ENCODE assay signal across 13 cellular contexts in genomic region chr12:13195244-13195643, GRCh38. TPM values are rescaled to one million over a fixed set of nuclear protein-coding genes. Genes with fewer than 3 reads are reported as not detected.
DNase-seq lines count a peak whose midpoint lies in the region; FAIRE-seq and TF ChIP-seq lines count a peak whose summit lies in the region.
"Had no signal": no experiment of that assay in that cellular context is flagged by ENCODE, and none has a peak within 500 bp of the region (broad histone marks: within the 10 kb centered on the region; RNA-seq: fewer than 3 reads in every experiment).

No MANE protein-coding gene starts in this region.

- H3K9me3 ChIP-seq in GM23248 (ENCODE audit: low read depth), result no peaks in the 10 kb centered on the region
- no peaks in the 10 kb centered on the region for H3K9me3 ChIP-seq in SJSA1 (replicated peaks)
- H3K9me3 ChIP-seq in fibroblast of lung (ENCODE audit: control insufficient read depth, insufficient read depth, low read depth, low read length), result no peaks in the 10 kb centered on the region

- H4K20me1 ChIP-seq in GM23248 (ENCODE audit: insufficient read depth), result no peaks in the 10 kb centered on the region
- no peaks in the 10 kb centered on the region for H4K20me1 ChIP-seq in fibroblast of lung (ENCODE audit: control insufficient read depth, extremely low read depth, insufficient read depth, low read length)

- no peaks in the 10 kb centered on the region for H3K27me3 ChIP-seq in GM23248 (replicated peaks; ENCODE audit: insufficient read depth)
- no peaks in the 10 kb centered on the region for H3K27me3 ChIP-seq in SJSA1 (replicated peaks)
- no peaks in the 10 kb centered on the region for H3K27me3 ChIP-seq in fibroblast of lung (ENCODE audit: control insufficient read depth, insufficient read depth, low read length)

- 8 to 9% methylated on average over 4 of the region's 4 CpGs for WGBS in GM23248 (ENCODE audit: low coverage in 1 of 2, low lambda C conversion rate in 2 of 2, missing lambda C conversion rate in 2 of 2), 2 experiments

- H3K27ac ChIP-seq in GM23248 (peak overlapping the region; percentile 100), SJSA1 (peak overlapping the region; percentile 84), fibroblast of lung (ENCODE audit: insufficient read depth, low read length) (peak overlapping the region; percentile 88), skin epidermis (peak overlapping the region in 16 of 21 experiments; percentile 43 to 98 (median 86))

- H3K4me3 ChIP-seq in GM23248 (peak overlapping the region; percentile 57), SJSA1 (no peak overlapping the region), fibroblast of lung (replicated peaks in 1 of 4; ENCODE audit: control extremely low read depth in 1 of 4, insufficient read depth in 1 of 4, low read depth in 3 of 4, low read length in 4 of 4) (no peak overlapping the region), skin epidermis (no peak overlapping the region)

- H3K36me3 ChIP-seq in GM23248 (ENCODE audit: low read depth), result peaks cover 6% of the 10 kb centered on the region; the same call in 1 of the 2 replicates
- H3K36me3 ChIP-seq in SJSA1, result peaks cover 11% of the 10 kb centered on the region
- H3K36me3 ChIP-seq in fibroblast of lung (ENCODE audit: control insufficient read depth, insufficient read depth, low read length), result peaks cover 2% of the 10 kb centered on the region

- no peak for TF ChIP-seq POLR2A in GM12891 (IDR thresholded peaks at IDR 0.05; ENCODE audit: low read depth, low read length)

- H3K4me1 ChIP-seq in GM23248 (ENCODE audit: insufficient read depth) (peaks cover 39% of the 10 kb centered on the region), SJSA1 (replicated peaks) (peaks cover 54% of the 10 kb centered on the region), fibroblast of lung (ENCODE audit: control insufficient read depth, extremely low read depth, insufficient read depth, low read length) (peaks cover 30% of the 10 kb centered on the region)

- POLR2A ChIA-PET in HEK293T (lab: Yijun Ruan, JAX), result interaction anchor here (0.7 to 1.4 kb wide), 2 partner anchors 93 to 151 kb away, joined by 3 read pairs; partner anchors contain the start of gene FAM234B

- peaks cover 61% of the 10 kb centered on the region for H3F3A ChIP-seq in GM23248 (ENCODE audit: insufficient read depth)

- H3K9ac ChIP-seq in GM23248 (peak overlapping the region; percentile 99), fibroblast of lung (ENCODE audit: insufficient read depth, low read length) (peak overlapping the region; percentile 63)

- DNase-seq in GM23248 (peak; percentile 82), SJSA1 (ENCODE audit: low read depth in 1 of 2, low spot score in 2 of 2) (no peak), fibroblast of lung (ENCODE audit: low read depth in 2 of 2) (peak in 1 of 2 donors; percentile 43), Ammon's horn (ENCODE audit: low spot score) (no peak), GM12891 (ENCODE audit: insufficient read length, low spot score) (no peak), HEK293T (ENCODE audit: extremely low spot score) (no peak)
- DNase-seq: activated naive CD8-positive, alpha-beta T cell treated with anti-CD3 and anti-CD28 coated beads for 36 hours; DMS53; endodermal cell; occipital lobe; RPMI8226 had no signal

- CTCF ChIA-PET in HEK293T (lab: Yijun Ruan, JAX), result interaction anchor here (0.6 to 1.1 kb wide), 2 partner anchors 13 to 468 kb away, joined by 3 to 8 read pairs; no protein-coding TSS in a partner anchor

- TF ChIP-seq CTCF in fibroblast of lung (conservative IDR thresholded peaks at IDR 0.05 in 1 of 2, IDR thresholded peaks at IDR 0.05 in 1 of 2; ENCODE audit: low read depth in 1 of 2, low read length in 2 of 2), result no peak

- peaks cover 37% of the 10 kb centered on the region for H3K79me2 ChIP-seq in GM23248 (ENCODE audit: insufficient read depth)
- peaks cover 36% of the 10 kb centered on the region for H3K79me2 ChIP-seq in fibroblast of lung (ENCODE audit: control insufficient read depth, insufficient read depth, low read length)

- H3K9me2 ChIP-seq in GM23248 (ENCODE audit: insufficient read depth), result no peaks in the 10 kb centered on the region

- in situ Hi-C loops in GM23248 (cut with MboI), result no loop called here

- H3K4me2 ChIP-seq in GM23248 (ENCODE audit: unreplicated experiment) (peak overlapping the region; percentile 84), fibroblast of lung (ENCODE audit: extremely low read depth, insufficient read depth, low read length) (peak overlapping the region; percentile 58)

- H2AFZ ChIP-seq in GM23248 (no peak overlapping the region), fibroblast of lung (ENCODE audit: low read length) (no peak overlapping the region)

- FAIRE-seq in GM12891 (lab: Jason Lieb, UNC), result no peak
- FAIRE-seq: islet of Langerhans had no signal

TF ChIP-seq in GM12891, 5 proteins besides CTCF, POLR2A, EP300 and RAD21:
- TF ChIP-seq SPI1 (IDR thresholded peaks at IDR 0.05; ENCODE audit: low read depth, low read length) (no peak), TAF1 (IDR thresholded peaks at IDR 0.05; ENCODE audit: low read depth, low read length) (no peak), POLR2AphosphoS5 (IDR thresholded peaks at IDR 0.05; ENCODE audit: low read depth, low read length) (no peak), PAX5 (IDR thresholded peaks at IDR 0.05; ENCODE audit: insufficient read depth, low read length, severe bottlenecking) (no peak), POU2F2 (IDR thresholded peaks at IDR 0.05; ENCODE audit: low read depth, low read length) (no peak)
TF ChIP-seq in GM12891: peak in this region for 0.

TF ChIP-seq in HEK293T, 16 proteins besides CTCF, POLR2A, EP300 and RAD21:
- TF ChIP-seq NFRKB (IDR thresholded peaks at IDR 0.05), result no peak
- no peak for TF ChIP-seq SP1 (IDR thresholded peaks at IDR 0.05)
- no peak for TF ChIP-seq PKNOX1 (IDR thresholded peaks at IDR 0.05)
- no peak for TF ChIP-seq TARDBP (IDR thresholded peaks at IDR 0.05)
- no peak for TF ChIP-seq CTBP1 (IDR thresholded peaks at IDR 0.05; ENCODE audit: borderline replicate concordance)
- no peak for TF ChIP-seq SUZ12 (IDR thresholded peaks at IDR 0.05)
- no peak for TF ChIP-seq FOXK2 (IDR thresholded peaks at IDR 0.05)
- TF ChIP-seq FOXA1 (IDR thresholded peaks at IDR 0.05), result no peak
- no peak for TF ChIP-seq BHLHE40 (IDR thresholded peaks at IDR 0.05; ENCODE audit: borderline replicate concordance)
- TF ChIP-seq ELF4 (IDR thresholded peaks at IDR 0.05), result no peak
- no peak for TF ChIP-seq ZNF384 (IDR thresholded peaks at IDR 0.05)
- no peak for TF ChIP-seq FOXM1 (IDR thresholded peaks at IDR 0.05; ENCODE audit: borderline replicate concordance)
- TF ChIP-seq L3MBTL2 (conservative IDR thresholded peaks at IDR 0.05), result no peak
- no peak for TF ChIP-seq HDGF (IDR thresholded peaks at IDR 0.05; ENCODE audit: borderline replicate concordance)

RNA-seq across cellular contexts. Expression of gene EMP1, which starts 1.3 kb away (rescaled TPM):
- total RNA-seq in GM23248 (2014; rRNA removed; shearing (Covaris generic)), result 631 and 744 TPM in 2 replicates
- polyA plus RNA-seq in GM23248 (2016; fragmentation: Nextera tagmentation; extraction: Ambion mirVana) (496 and 518 TPM in 2 replicates), fibroblast of lung (374 and 437 TPM in 2 replicates)
- total RNA-seq in SJSA1 (2014; rRNA removed; shearing (Covaris generic)), result 45.2 and 159 TPM in 2 replicates
- 27.5 and 53.5 TPM in 2 replicates for total RNA-seq in fibroblast of lung
- 488 and 577 TPM in 2 replicates for polyA plus RNA-seq in fibroblast of lung (2012)
- 599 and 783 TPM in 2 replicates for polyA minus RNA-seq in fibroblast of lung (ENCODE audit: low replicate concordance)
- 0.44 TPM for polyA plus RNA-seq in GM12891 (2012; ENCODE audit: low read depth, missing spikeins)
